ENCODE assay signal across 8 cellular contexts in genomic region chrX:74291577-74291963, GRCh38. TPM values are rescaled to one million over a fixed set of nuclear protein-coding genes. Genes with fewer than 3 reads are reported as not detected.
DNase-seq lines count a peak whose midpoint lies in the region; ATAC-seq and TF ChIP-seq lines count a peak whose summit lies in the region.

No MANE protein-coding gene starts in this region.

- H3K27ac Mint-ChIP-seq in stimulated activated memory B cell treated with anti-CD40 and anti-IgM and Interleukin-4, amounts not matched to agents 10 μg/mL and 1 μg/mL and 100 μg/mL, for 72 hours, result peak overlapping the region; percentile 95

- H4K20me1 ChIP-seq in hepatocyte (ENCODE audit: insufficient read depth, poor library complexity, severe bottlenecking), result no peaks in the 10 kb centered on the region

- peak overlapping the region; percentile 79 for H3K4me2 ChIP-seq in hepatocyte

- peak overlapping the region; percentile 77 for H3K4me3 ChIP-seq in hepatocyte

- 42% methylated on average over 6 of the region's 6 CpGs for WGBS in hepatocyte (ENCODE audit: low lambda C conversion rate, missing lambda C conversion rate)

- H3K9me2 ChIP-seq in hepatocyte (replicated peaks; ENCODE audit: insufficient read depth), result no peaks in the 10 kb centered on the region

- peak overlapping the region; percentile 94 for H3K27ac ChIP-seq in VCaP
- H3K27ac ChIP-seq in hepatocyte, result peak overlapping the region; percentile 97

- peak; percentile 55 for DNase-seq in NCI-H1105 treated with DMSO at 0.1 percent for 48 hours (lab: John Stamatoyannopoulos, UW)
- no peak for DNase-seq in NCI-H1105 (lab: John Stamatoyannopoulos, UW)
- no peak for DNase-seq in hepatocyte (ENCODE audit: low spot score)
- DNase-seq in NCI-H128 (lab: John Stamatoyannopoulos, UW; ENCODE audit: unreplicated experiment), result no peak
- DNase-seq in glomerular visceral epithelial cell (ENCODE audit: extremely low spot score), result no peak

- peaks cover 5% of the 10 kb centered on the region for H3K36me3 Mint-ChIP-seq in stimulated activated memory B cell treated with anti-CD40 and anti-IgM and Interleukin-4, amounts not matched to agents 10 μg/mL and 1 μg/mL and 100 μg/mL, for 72 hours

- peak overlapping the region; percentile 95 for H3K4me3 Mint-ChIP-seq in stimulated activated memory B cell treated with anti-CD40 and anti-IgM and Interleukin-4, amounts not matched to agents 10 μg/mL and 1 μg/mL and 100 μg/mL, for 72 hours

- H3K27me3 Mint-ChIP-seq in stimulated activated memory B cell treated with anti-CD40 and anti-IgM and Interleukin-4, amounts not matched to agents 10 μg/mL and 1 μg/mL and 100 μg/mL, for 72 hours, result no peaks in the 10 kb centered on the region

- peaks cover 52% of the 10 kb centered on the region for H3K79me2 ChIP-seq in hepatocyte

- H3K4me1 ChIP-seq in hepatocyte (ENCODE audit: insufficient read depth), result no peaks in the 10 kb centered on the region

- TF ChIP-seq CTCF in VCaP (conservative IDR thresholded peaks at IDR 0.05) (no peak), hepatocyte (IDR thresholded peaks at IDR 0.05; ENCODE audit: poor library complexity) (no peak)

- no peaks in the 10 kb centered on the region for H3K27me3 ChIP-seq in hepatocyte

- no peaks in the 10 kb centered on the region for H3K36me3 ChIP-seq in hepatocyte (replicated peaks; ENCODE audit: insufficient read depth, low read depth)

- H3K9me3 ChIP-seq in hepatocyte (ENCODE audit: low read depth), result no peaks in the 10 kb centered on the region

- no peaks in the 10 kb centered on the region for H3K9me3 Mint-ChIP-seq in stimulated activated memory B cell treated with anti-CD40 and anti-IgM and Interleukin-4, amounts not matched to agents 10 μg/mL and 1 μg/mL and 100 μg/mL, for 72 hours

- no peak for ATAC-seq in stimulated activated memory B cell treated with anti-CD40 and anti-IgM and Interleukin-4, amounts not matched to agents 10 μg/mL and 1 μg/mL and 100 μg/mL, for 72 hours
- ATAC-seq in HG02870 (IDR thresholded peaks at IDR 0.05; ENCODE audit: unreplicated experiment), result no peak

- H3K4me1 Mint-ChIP-seq in stimulated activated memory B cell treated with anti-CD40 and anti-IgM and Interleukin-4, amounts not matched to agents 10 μg/mL and 1 μg/mL and 100 μg/mL, for 72 hours, result peaks cover 17% of the 10 kb centered on the region

- peak overlapping the region; percentile 62 for H2AFZ ChIP-seq in hepatocyte

RNA-seq across cellular contexts. Expression of gene ZCCHC13, which starts 12.4 kb away (rescaled TPM):
- total RNA-seq in hepatocyte, result not detected in 2 replicates
- not detected in 2 replicates for polyA plus RNA-seq in hepatocyte
